15 cellular contexts compared by ENCODE assay signal in the genomic region with DNA sequence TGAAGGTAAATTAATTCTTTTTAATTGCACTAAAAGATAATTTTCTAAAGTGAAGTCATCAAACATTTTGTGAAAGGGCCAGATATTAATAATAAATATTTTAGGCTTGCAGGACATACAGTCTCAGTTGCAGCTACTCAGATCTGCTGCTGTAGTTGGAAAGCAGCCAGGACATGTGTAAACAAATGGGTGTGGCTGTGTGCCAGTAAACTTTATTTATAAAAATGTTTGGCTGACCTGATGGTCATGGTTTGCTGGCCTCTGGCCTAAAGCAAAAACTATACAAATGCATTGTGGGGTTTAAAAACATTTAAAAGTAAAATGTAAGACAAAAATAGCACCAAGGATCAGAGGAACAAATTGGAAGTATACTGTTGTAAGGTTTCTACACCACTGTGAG.
A peak's percentile ranks its signal among the peaks of the same experiment; 100 is the strongest.
DNase-seq lines count a peak whose midpoint lies in the region; ATAC-seq, FAIRE-seq and TF ChIP-seq lines count a peak whose summit lies in the region.
"Had no signal": no experiment of that assay in that cellular context is flagged by ENCODE, and none has a peak within 500 bp of the region (broad histone marks: within the 10 kb centered on the region; RNA-seq: fewer than 3 reads in every experiment).

No MANE protein-coding gene starts in this region.

- no peaks in the 10 kb centered on the region for H4K20me1 ChIP-seq in endothelial cell of umbilical vein (replicated peaks; ENCODE audit: control insufficient read depth, extremely low read depth, insufficient read depth, low read length)

- H3K27ac ChIP-seq in endothelial cell of umbilical vein (ENCODE audit: insufficient read depth, low read depth, low read length) (no peak overlapping the region), small intestine (ENCODE audit: low read depth in 1 of 2, low read length in 1 of 2) (no peak overlapping the region)
- H3K27ac ChIP-seq: upper lobe of left lung had no signal

- H3K4me3 ChIP-seq in endothelial cell of umbilical vein (replicated peaks in 1 of 3; ENCODE audit: insufficient read depth in 1 of 3, low read depth in 1 of 3, low read length in 3 of 3) (no peak overlapping the region), small intestine (ENCODE audit: low read depth in 1 of 2, low read length in 2 of 2) (no peak overlapping the region)
- H3K4me3 ChIP-seq: lung, upper lobe of left lung had no signal

- H3K4me2 ChIP-seq in endothelial cell of umbilical vein (ENCODE audit: insufficient read depth, low read length), result no peak overlapping the region

- BruUV-seq in endothelial cell of umbilical vein (replicated peaks; lab: Mats Ljungman, UMichigan), result no TSS peak

- ATAC-seq in GM21529 (IDR thresholded peaks at IDR 0.05; ENCODE audit: unreplicated experiment), result no peak
- ATAC-seq: activated T-helper 17 cell treated with anti-CD3 and anti-CD28 coated beads, Interleukin-2, amount 50 U/mL, for 72 hours; effector memory CD8-positive, alpha-beta T cell had no signal

- H3K9me3 ChIP-seq in endothelial cell of umbilical vein (replicated peaks; ENCODE audit: control insufficient read depth, insufficient read depth, low read length), result no peaks in the 10 kb centered on the region
- H3K9me3 ChIP-seq in small intestine (ENCODE audit: control insufficient read depth, low read depth), result no peaks in the 10 kb centered on the region
- H3K9me3 ChIP-seq: upper lobe of left lung had no signal

- H3K9me1 ChIP-seq in endothelial cell of umbilical vein (replicated peaks; ENCODE audit: control insufficient read depth, extremely low read depth, insufficient read depth, low read length), result no peaks in the 10 kb centered on the region

- dilution Hi-C loops in endothelial cell of umbilical vein (cut with MboI; ENCODE audit: extremely low pct_ligation_motif_present, low sequenced_read_pairs), result no loop called here

- H3K36me3 ChIP-seq in endothelial cell of umbilical vein (ENCODE audit: control insufficient read depth in 2 of 2, extremely low read depth in 1 of 2, insufficient read depth in 2 of 2, low read length in 2 of 2), result no peaks in the 10 kb centered on the region
- H3K36me3 ChIP-seq in small intestine (ENCODE audit: control insufficient read depth in 2 of 2, insufficient read depth in 2 of 2, low read length in 2 of 2), result no peaks in the 10 kb centered on the region
- H3K36me3 ChIP-seq: upper lobe of left lung had no signal

- H3K4me1 ChIP-seq in endothelial cell of umbilical vein (ENCODE audit: control insufficient read depth, extremely low read depth, insufficient read depth, low read length) (no peaks in the 10 kb centered on the region), small intestine (ENCODE audit: control insufficient read depth in 2 of 2, insufficient read depth in 1 of 2, low read depth in 1 of 2, low read length in 1 of 2) (peaks cover 0 to 1% of the 10 kb centered on the region in 2 donors)
- H3K4me1 ChIP-seq: upper lobe of left lung had no signal

- TF ChIP-seq CTCF in endothelial cell of umbilical vein (IDR thresholded peaks at IDR 0.05; ENCODE audit: extremely low read depth in 1 of 2, insufficient read depth in 1 of 2, low read depth in 1 of 2, low read length in 2 of 2), result no peak

- TF ChIP-seq POLR2A in endothelial cell of umbilical vein (IDR thresholded peaks at IDR 0.05; ENCODE audit: low read depth, low read length), result no peak

- POLR2A ChIA-PET in endothelial cell of umbilical vein (lab: Charles Lee), result no interaction called here

- CTCF ChIA-PET in endothelial cell of umbilical vein (lab: Charles Lee), result interaction anchor here (1.1 to 5.2 kb wide), 2 partner anchors 9 to 326 kb away, joined by 3 to 39 read pairs; partner anchors contain the start of gene FAM136A

- no peaks in the 10 kb centered on the region for H3K79me2 ChIP-seq in endothelial cell of umbilical vein (ENCODE audit: control insufficient read depth, insufficient read depth, low read length)

- H3K27me3 ChIP-seq in endothelial cell of umbilical vein (ENCODE audit: control insufficient read depth in 2 of 2, insufficient read depth in 2 of 2, low read length in 2 of 2), result peaks cover 18 to 24% of the 10 kb centered on the region in 2 experiments
- no peaks in the 10 kb centered on the region for H3K27me3 ChIP-seq in small intestine (ENCODE audit: control insufficient read depth in 2 of 2, insufficient read depth in 2 of 2, low read length in 2 of 2)
- H3K27me3 ChIP-seq: upper lobe of left lung had no signal

- H3K9ac ChIP-seq in endothelial cell of umbilical vein (replicated peaks; ENCODE audit: extremely low read depth, insufficient read depth, low read length), result no peak overlapping the region

- no peak for FAIRE-seq in endothelial cell of umbilical vein (lab: Jason Lieb, UNC)
- FAIRE-seq in small intestine (lab: Jason Lieb, UNC), result no peak
- FAIRE-seq: A204.1 had no signal

- intact Hi-C loops in endothelial cell of umbilical vein (cut with micrococcal nuclease), result no loop called here

- DNase-seq in SIG-M5 treated with dmso at 0.1 percent for 504 hours (lab: John Stamatoyannopoulos, UW; ENCODE audit: unreplicated experiment), result peak; percentile 11
- DNase-seq in SIG-M5 (lab: John Stamatoyannopoulos, UW), result no peak
- DNase-seq in NCI-H69 (lab: John Stamatoyannopoulos, UW), result peak; percentile 42
- DNase-seq in endothelial cell of umbilical vein (ENCODE audit: low read depth, low spot score), result peak; percentile 9
- peak; percentile 50 for DNase-seq in small intestine
- DNase-seq in activated gamma-delta T cell (lab: John Stamatoyannopoulos, UW), result no peak
- no peak for DNase-seq in cortex of kidney (lab: John Stamatoyannopoulos, UW)
- DNase-seq: activated CD4-positive, alpha-beta T cell treated with anti-CD3 and anti-CD28 coated beads for 48 hours; effector memory CD8-positive, alpha-beta T cell; NCI-H1436; upper lobe of left lung had no signal

- no peak overlapping the region for H2AFZ ChIP-seq in endothelial cell of umbilical vein (ENCODE audit: low read depth, low read length)

TF ChIP-seq in endothelial cell of umbilical vein, 7 proteins besides CTCF, POLR2A, EP300 and RAD21:
- TF ChIP-seq MAX (IDR thresholded peaks at IDR 0.05; ENCODE audit: insufficient read depth, insufficient read length) (no peak), JUN (IDR thresholded peaks at IDR 0.05; ENCODE audit: borderline replicate concordance, insufficient read depth, insufficient read length, low read depth) (no peak), POLR2AphosphoS5 (IDR thresholded peaks at IDR 0.05; ENCODE audit: insufficient read depth, low read depth, low read length) (no peak), FOS (IDR thresholded peaks at IDR 0.05; ENCODE audit: borderline replicate concordance, insufficient read depth, low read length) (no peak)

Comparison
In these comparisons a context has a peak if more than half of its experiments do, and no peak if none do; other contexts are left out.
1. DNase-seq: peak in SIG-M5 treated with dmso at 0.1 percent for 504 hours (single experiment), NCI-H69 (single experiment), endothelial cell of umbilical vein (single experiment) and small intestine (single experiment); none in SIG-M5 (single experiment), activated gamma-delta T cell (single experiment) and cortex of kidney (single experiment).